ENCODE assay signal across 1 cellular context in genomic region chr7:36217211-36217960, GRCh38.
A peak's percentile ranks its signal among the peaks of the same experiment; 100 is the strongest.
TF ChIP-seq lines count a peak whose summit lies in the region.

No MANE protein-coding gene starts in this region.

TF ChIP-seq in K562, 482 proteins besides CTCF, POLR2A, EP300 and RAD21 (continued from another document and continues in another):
- TF ChIP-seq TEAD1 (CRISPR knock-in tag; IDR thresholded peaks at IDR 0.05): peak in 1 of 2 experiments; percentile 80; a peak in 2 of 4 replicates
- TF ChIP-seq, protein P1, sequence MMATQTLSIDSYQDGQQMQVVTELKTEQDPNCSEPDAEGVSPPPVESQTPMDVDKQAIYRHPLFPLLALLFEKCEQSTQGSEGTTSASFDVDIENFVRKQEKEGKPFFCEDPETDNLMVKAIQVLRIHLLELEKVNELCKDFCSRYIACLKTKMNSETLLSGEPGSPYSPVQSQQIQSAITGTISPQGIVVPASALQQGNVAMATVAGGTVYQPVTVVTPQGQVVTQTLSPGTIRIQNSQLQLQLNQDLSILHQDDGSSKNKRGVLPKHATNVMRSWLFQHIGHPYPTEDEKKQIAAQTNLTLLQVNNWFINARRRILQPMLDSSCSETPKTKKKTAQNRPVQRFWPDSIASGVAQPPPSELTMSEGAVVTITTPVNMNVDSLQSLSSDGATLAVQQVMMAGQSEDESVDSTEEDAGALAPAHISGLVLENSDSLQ (IDR thresholded peaks at IDR 0.05): peak; percentile 73
- TF ChIP-seq SMAD4 (CRISPR knock-in tag; conservative IDR thresholded peaks at IDR 0.05): peak; percentile 76
- 0 out of 2 replicates have a peak, but pooled peaks have one; percentile 11 for TF ChIP-seq OTX1 (CRISPR knock-in tag; IDR thresholded peaks at IDR 0.05)
- peak; percentile 73 for TF ChIP-seq MECOM (CRISPR knock-in tag; IDR thresholded peaks at IDR 0.05)
- TF ChIP-seq, protein P2, sequence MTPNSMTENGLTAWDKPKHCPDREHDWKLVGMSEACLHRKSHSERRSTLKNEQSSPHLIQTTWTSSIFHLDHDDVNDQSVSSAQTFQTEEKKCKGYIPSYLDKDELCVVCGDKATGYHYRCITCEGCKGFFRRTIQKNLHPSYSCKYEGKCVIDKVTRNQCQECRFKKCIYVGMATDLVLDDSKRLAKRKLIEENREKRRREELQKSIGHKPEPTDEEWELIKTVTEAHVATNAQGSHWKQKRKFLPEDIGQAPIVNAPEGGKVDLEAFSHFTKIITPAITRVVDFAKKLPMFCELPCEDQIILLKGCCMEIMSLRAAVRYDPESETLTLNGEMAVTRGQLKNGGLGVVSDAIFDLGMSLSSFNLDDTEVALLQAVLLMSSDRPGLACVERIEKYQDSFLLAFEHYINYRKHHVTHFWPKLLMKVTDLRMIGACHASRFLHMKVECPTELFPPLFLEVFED (CRISPR knock-in tag; conservative IDR thresholded peaks at IDR 0.05): 0 out of 2 replicates have a peak, but pooled peaks have one; percentile 27
- TF ChIP-seq ESRRA (IDR thresholded peaks at IDR 0.05; ENCODE audit: borderline replicate concordance, low read depth): 0 out of 2 replicates have a peak, but pooled peaks have one; percentile 29
- no peak for TF ChIP-seq CEBPG (CRISPR knock-in tag; IDR thresholded peaks at IDR 0.05)
- TF ChIP-seq CEBPG (tag; conservative IDR thresholded peaks at IDR 0.05 in 1 of 2, IDR thresholded peaks at IDR 0.05 in 1 of 2): peak in 1 of 2 experiments; percentile 67; a peak in 1 of 4 replicates
- TF ChIP-seq DMBX1 (CRISPR knock-in tag; IDR thresholded peaks at IDR 0.05; ENCODE audit: borderline replicate concordance): peak; percentile 88
- peak; percentile 83 for TF ChIP-seq CUX1 (CRISPR knock-in tag; IDR thresholded peaks at IDR 0.05)
- no peak for TF ChIP-seq JUND (IDR thresholded peaks at IDR 0.05; ENCODE audit: borderline replicate concordance, low read depth, low read length)
- TF ChIP-seq JUND (tag; IDR thresholded peaks at IDR 0.05; ENCODE audit: borderline replicate concordance, low read depth, low read length): peak; percentile 50; the same call in 2 of the 3 replicates
- TF ChIP-seq ZNF197 (CRISPR knock-in tag; IDR thresholded peaks at IDR 0.05; ENCODE audit: low read depth): peak; percentile 92
- TF ChIP-seq NFE2L1 (tag; IDR thresholded peaks at IDR 0.05; ENCODE audit: borderline replicate concordance, low read depth): peak; percentile 54; the same call in 1 of the 2 replicates
- peak; percentile 90 for TF ChIP-seq ERF (CRISPR knock-in tag; IDR thresholded peaks at IDR 0.05)
- TF ChIP-seq PTRF (tag; IDR thresholded peaks at IDR 0.05): peak; percentile 93
- TF ChIP-seq ZNF644 (tag; IDR thresholded peaks at IDR 0.05; ENCODE audit: low read depth): peak; percentile 92
- TF ChIP-seq, protein P3, sequence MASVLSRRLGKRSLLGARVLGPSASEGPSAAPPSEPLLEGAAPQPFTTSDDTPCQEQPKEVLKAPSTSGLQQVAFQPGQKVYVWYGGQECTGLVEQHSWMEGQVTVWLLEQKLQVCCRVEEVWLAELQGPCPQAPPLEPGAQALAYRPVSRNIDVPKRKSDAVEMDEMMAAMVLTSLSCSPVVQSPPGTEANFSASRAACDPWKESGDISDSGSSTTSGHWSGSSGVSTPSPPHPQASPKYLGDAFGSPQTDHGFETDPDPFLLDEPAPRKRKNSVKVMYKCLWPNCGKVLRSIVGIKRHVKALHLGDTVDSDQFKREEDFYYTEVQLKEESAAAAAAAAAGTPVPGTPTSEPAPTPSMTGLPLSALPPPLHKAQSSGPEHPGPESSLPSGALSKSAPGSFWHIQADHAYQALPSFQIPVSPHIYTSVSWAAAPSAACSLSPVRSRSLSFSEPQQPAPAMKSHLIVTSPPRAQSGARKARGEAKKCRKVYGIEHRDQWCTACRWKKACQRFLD (CRISPR knock-in tag; IDR thresholded peaks at IDR 0.05): peak; percentile 94
- peak; percentile 77 for TF ChIP-seq ELF2 (CRISPR knock-in tag; IDR thresholded peaks at IDR 0.05)
- TF ChIP-seq, protein P4, sequence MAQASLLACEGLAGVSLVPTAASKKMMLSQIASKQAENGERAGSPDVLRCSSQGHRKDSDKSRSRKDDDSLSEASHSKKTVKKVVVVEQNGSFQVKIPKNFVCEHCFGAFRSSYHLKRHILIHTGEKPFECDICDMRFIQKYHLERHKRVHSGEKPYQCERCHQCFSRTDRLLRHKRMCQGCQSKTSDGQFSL (CRISPR knock-in tag; IDR thresholded peaks at IDR 0.05): no peak
- TF ChIP-seq, protein P4 (tag; IDR thresholded peaks at IDR 0.05): peak in 1 of 2 experiments; percentile 85; a peak in 2 of 4 replicates
- TF ChIP-seq TARDBP (IDR thresholded peaks at IDR 0.05): no peak
- no peak for TF ChIP-seq CBFA2T3 (IDR thresholded peaks at IDR 0.05)
- no peak for TF ChIP-seq NCOA1 (IDR thresholded peaks at IDR 0.05; ENCODE audit: low read depth)
- no peak for TF ChIP-seq ATF1 (CRISPR knock-in tag; IDR thresholded peaks at IDR 0.05)
- TF ChIP-seq ATF1 (tag; IDR thresholded peaks at IDR 0.05): peak; percentile 71
- TF ChIP-seq NFXL1 (CRISPR knock-in tag; IDR thresholded peaks at IDR 0.05): peak; percentile 82; the same call in 1 of the 2 replicates
- TF ChIP-seq, protein P5, sequence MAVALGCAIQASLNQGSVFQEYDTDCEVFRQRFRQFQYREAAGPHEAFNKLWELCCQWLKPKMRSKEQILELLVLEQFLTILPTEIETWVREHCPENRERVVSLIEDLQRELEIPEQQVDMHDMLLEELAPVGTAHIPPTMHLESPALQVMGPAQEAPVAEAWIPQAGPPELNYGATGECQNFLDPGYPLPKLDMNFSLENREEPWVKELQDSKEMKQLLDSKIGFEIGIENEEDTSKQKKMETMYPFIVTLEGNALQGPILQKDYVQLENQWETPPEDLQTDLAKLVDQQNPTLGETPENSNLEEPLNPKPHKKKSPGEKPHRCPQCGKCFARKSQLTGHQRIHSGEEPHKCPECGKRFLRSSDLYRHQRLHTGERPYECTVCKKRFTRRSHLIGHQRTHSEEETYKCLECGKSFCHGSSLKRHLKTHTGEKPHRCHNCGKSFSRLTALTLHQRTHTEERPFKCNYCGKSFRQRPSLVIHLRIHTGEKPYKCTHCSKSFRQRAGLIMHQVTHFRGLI (CRISPR knock-in tag; IDR thresholded peaks at IDR 0.05): peak; percentile 86
- TF ChIP-seq, protein P6, sequence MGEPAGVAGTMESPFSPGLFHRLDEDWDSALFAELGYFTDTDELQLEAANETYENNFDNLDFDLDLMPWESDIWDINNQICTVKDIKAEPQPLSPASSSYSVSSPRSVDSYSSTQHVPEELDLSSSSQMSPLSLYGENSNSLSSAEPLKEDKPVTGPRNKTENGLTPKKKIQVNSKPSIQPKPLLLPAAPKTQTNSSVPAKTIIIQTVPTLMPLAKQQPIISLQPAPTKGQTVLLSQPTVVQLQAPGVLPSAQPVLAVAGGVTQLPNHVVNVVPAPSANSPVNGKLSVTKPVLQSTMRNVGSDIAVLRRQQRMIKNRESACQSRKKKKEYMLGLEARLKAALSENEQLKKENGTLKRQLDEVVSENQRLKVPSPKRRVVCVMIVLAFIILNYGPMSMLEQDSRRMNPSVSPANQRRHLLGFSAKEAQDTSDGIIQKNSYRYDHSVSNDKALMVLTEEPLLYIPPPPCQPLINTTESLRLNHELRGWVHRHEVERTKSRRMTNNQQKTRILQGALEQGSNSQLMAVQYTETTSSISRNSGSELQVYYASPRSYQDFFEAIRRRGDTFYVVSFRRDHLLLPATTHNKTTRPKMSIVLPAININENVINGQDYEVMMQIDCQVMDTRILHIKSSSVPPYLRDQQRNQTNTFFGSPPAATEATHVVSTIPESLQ (CRISPR knock-in tag; IDR thresholded peaks at IDR 0.05): no peak
- peak; percentile 86; the same call in 1 of the 2 replicates for TF ChIP-seq ZKSCAN8 (CRISPR knock-in tag; IDR thresholded peaks at IDR 0.05)
- TF ChIP-seq, protein P7, sequence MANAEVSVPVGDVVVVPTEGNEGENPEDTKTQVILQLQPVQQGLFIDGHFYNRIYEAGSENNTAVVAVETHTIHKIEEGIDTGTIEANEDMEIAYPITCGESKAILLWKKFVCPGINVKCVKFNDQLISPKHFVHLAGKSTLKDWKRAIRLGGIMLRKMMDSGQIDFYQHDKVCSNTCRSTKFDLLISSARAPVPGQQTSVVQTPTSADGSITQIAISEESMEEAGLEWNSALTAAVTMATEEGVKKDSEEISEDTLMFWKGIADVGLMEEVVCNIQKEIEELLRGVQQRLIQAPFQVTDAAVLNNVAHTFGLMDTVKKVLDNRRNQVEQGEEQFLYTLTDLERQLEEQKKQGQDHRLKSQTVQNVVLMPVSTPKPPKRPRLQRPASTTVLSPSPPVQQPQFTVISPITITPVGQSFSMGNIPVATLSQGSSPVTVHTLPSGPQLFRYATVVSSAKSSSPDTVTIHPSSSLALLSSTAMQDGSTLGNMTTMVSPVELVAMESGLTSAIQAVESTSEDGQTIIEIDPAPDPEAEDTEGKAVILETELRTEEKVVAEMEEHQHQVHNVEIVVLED (CRISPR knock-in tag; IDR thresholded peaks at IDR 0.05): peak; percentile 46
- TF ChIP-seq, protein P8, sequence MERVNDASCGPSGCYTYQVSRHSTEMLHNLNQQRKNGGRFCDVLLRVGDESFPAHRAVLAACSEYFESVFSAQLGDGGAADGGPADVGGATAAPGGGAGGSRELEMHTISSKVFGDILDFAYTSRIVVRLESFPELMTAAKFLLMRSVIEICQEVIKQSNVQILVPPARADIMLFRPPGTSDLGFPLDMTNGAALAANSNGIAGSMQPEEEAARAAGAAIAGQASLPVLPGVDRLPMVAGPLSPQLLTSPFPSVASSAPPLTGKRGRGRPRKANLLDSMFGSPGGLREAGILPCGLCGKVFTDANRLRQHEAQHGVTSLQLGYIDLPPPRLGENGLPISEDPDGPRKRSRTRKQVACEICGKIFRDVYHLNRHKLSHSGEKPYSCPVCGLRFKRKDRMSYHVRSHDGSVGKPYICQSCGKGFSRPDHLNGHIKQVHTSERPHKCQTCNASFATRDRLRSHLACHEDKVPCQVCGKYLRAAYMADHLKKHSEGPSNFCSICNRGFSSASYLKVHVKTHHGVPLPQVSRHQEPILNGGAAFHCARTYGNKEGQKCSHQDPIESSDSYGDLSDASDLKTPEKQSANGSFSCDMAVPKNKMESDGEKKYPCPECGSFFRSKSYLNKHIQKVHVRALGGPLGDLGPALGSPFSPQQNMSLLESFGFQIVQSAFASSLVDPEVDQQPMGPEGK (CRISPR knock-in tag; IDR thresholded peaks at IDR 0.05; ENCODE audit: borderline replicate concordance): peak; percentile 52; the same call in 1 of the 2 replicates
- TF ChIP-seq E2F3 (CRISPR knock-in tag; IDR thresholded peaks at IDR 0.05): peak; percentile 82
- TF ChIP-seq TCFL5 (CRISPR knock-in tag; conservative IDR thresholded peaks at IDR 0.05): peak; percentile 76
- TF ChIP-seq HDAC8 (tag; IDR thresholded peaks at IDR 0.05): peak; percentile 88
- no peak for TF ChIP-seq ZNF444 (CRISPR knock-in tag; IDR thresholded peaks at IDR 0.05)
- TF ChIP-seq, protein P9, sequence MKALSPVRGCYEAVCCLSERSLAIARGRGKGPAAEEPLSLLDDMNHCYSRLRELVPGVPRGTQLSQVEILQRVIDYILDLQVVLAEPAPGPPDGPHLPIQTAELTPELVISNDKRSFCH (CRISPR knock-in tag; IDR thresholded peaks at IDR 0.05): no peak
- TF ChIP-seq, protein P9 (tag; IDR thresholded peaks at IDR 0.05): peak; percentile 94
- peak; percentile 87; the same call in 1 of the 2 replicates for TF ChIP-seq ZNF165 (CRISPR knock-in tag; IDR thresholded peaks at IDR 0.05; ENCODE audit: borderline replicate concordance)
- TF ChIP-seq POLR2H (tag; IDR thresholded peaks at IDR 0.05; ENCODE audit: low read depth): no peak
- TF ChIP-seq, protein P10, sequence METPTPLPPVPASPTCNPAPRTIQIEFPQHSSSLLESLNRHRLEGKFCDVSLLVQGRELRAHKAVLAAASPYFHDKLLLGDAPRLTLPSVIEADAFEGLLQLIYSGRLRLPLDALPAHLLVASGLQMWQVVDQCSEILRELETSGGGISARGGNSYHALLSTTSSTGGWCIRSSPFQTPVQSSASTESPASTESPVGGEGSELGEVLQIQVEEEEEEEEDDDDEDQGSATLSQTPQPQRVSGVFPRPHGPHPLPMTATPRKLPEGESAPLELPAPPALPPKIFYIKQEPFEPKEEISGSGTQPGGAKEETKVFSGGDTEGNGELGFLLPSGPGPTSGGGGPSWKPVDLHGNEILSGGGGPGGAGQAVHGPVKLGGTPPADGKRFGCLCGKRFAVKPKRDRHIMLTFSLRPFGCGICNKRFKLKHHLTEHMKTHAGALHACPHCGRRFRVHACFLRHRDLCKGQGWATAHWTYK (CRISPR knock-in tag; IDR thresholded peaks at IDR 0.05): peak; percentile 97
- no peak for TF ChIP-seq KAT8 (IDR thresholded peaks at IDR 0.05; ENCODE audit: low read depth)
